In genomic region chr7:4186513-4186780, GRCh38 we compare ENCODE assay signal across 29 cellular contexts.
"Had no signal": no experiment of that assay in that cellular context is flagged by ENCODE, and none has a peak within 500 bp of the region (broad histone marks: within the 10 kb centered on the region; RNA-seq: fewer than 3 reads in every experiment).

No MANE protein-coding gene starts in this region.

- H3K27ac ChIP-seq: adrenal gland, body of pancreas, cardiac muscle cell, colonic mucosa, epithelial cell of prostate, gastroesophageal sphincter had no signal

- H3K9me3 ChIP-seq: adrenal gland, body of pancreas, colonic mucosa, esophagus squamous epithelium, gastroesophageal sphincter had no signal

- H3K4me1 ChIP-seq: adrenal gland, colonic mucosa had no signal

- FAIRE-seq: endometrium, endothelial cell of umbilical vein had no signal

- ATAC-seq: activated CD4-positive, alpha-beta T cell treated with anti-CD3 and anti-CD28 coated beads for 36 hours; activated CD8-positive, alpha-beta memory T cell treated with anti-CD3 and anti-CD28 coated beads, Interleukin-2, amount 10 ng/mL, durations not matched to agents 7 days and 5 days; activated CD8-positive, alpha-beta T cell treated with anti-CD3 and anti-CD28 coated beads, Interleukin-2, amount 10 ng/mL, durations not matched to agents 7 days and 5 days; activated naive CD8-positive, alpha-beta T cell treated with anti-CD3 and anti-CD28 coated beads, Interleukin-2, amount 50 U/mL, for 24 hours; body of pancreas; gastroesophageal sphincter had no signal

- H3K4me3 ChIP-seq: adrenal gland, body of pancreas, cardiac muscle cell, colonic mucosa, esophagus squamous epithelium, gastroesophageal sphincter had no signal

- H3K27me3 ChIP-seq: adrenal gland, body of pancreas, cardiac muscle cell, colonic mucosa, esophagus squamous epithelium, gastroesophageal sphincter had no signal

- H3K36me3 ChIP-seq: adrenal gland, cardiac muscle cell, colonic mucosa, esophagus squamous epithelium, gastroesophageal sphincter had no signal

- DNase-seq: activated CD4-positive, alpha-beta memory T cell treated with anti-CD3 and anti-CD28 coated beads for 36 hours; activated CD4-positive, alpha-beta T cell treated with anti-CD3 and anti-CD28 coated beads for 36 hours; activated CD4-positive, alpha-beta T cell treated with anti-CD3 and anti-CD28 coated beads, Interleukin-2, amount 10 ng/mL, durations not matched to agents 24 days and 14 days; activated CD4-positive, CD25-positive, alpha-beta regulatory T cell; activated CD4-positive, CD25-positive, alpha-beta regulatory T cell treated with anti-CD3 and anti-CD28 coated beads, Interleukin-2, amount 50 U/mL, for 72 hours; activated CD8-positive, alpha-beta memory T cell treated with anti-CD3 and anti-CD28 coated beads, Interleukin-2, amount 10 ng/mL, durations not matched to agents 7 days and 5 days; activated CD8-positive, alpha-beta memory T cell treated with anti-CD3 and anti-CD28 coated beads, Interleukin-2, amount 50 U/mL, for 4 hours; activated CD8-positive, alpha-beta T cell treated with anti-CD3 and anti-CD28 coated beads, Interleukin-2, amount 10 ng/mL, durations not matched to agents 7 days and 5 days; activated effector memory CD4-positive, alpha-beta T cell treated with anti-CD3 and anti-CD28 coated beads, Interleukin-2, amount 50 U/mL, for 16 hours; activated naive CD4-positive, alpha-beta T cell treated with anti-CD3 and anti-CD28 coated beads for 36 hours; activated naive CD8-positive, alpha-beta T cell treated with anti-CD3 and anti-CD28 coated beads for 36 hours; activated naive CD8-positive, alpha-beta T cell treated with anti-CD3 and anti-CD28 coated beads, Interleukin-2, amount 50 U/mL, for 24 hours; activated T-cell treated with anti-CD3 and anti-CD28 coated beads, Interleukin-2, amount 50 U/mL, for 1 hour; activated T-cell treated with anti-CD3 and anti-CD28 coated beads, Interleukin-2, amount 50 U/mL, for 48 hours; adrenal gland; amygdala; body of pancreas; central memory CD4-positive, alpha-beta T cell; cerebellar nuclear complex; colonic mucosa; effector CD8-positive, alpha-beta T cell; esophagus squamous epithelium; foreskin melanocyte; T-helper 2 cell had no signal
